ENCODE assay signal across 9 cellular contexts in the genomic region with DNA sequence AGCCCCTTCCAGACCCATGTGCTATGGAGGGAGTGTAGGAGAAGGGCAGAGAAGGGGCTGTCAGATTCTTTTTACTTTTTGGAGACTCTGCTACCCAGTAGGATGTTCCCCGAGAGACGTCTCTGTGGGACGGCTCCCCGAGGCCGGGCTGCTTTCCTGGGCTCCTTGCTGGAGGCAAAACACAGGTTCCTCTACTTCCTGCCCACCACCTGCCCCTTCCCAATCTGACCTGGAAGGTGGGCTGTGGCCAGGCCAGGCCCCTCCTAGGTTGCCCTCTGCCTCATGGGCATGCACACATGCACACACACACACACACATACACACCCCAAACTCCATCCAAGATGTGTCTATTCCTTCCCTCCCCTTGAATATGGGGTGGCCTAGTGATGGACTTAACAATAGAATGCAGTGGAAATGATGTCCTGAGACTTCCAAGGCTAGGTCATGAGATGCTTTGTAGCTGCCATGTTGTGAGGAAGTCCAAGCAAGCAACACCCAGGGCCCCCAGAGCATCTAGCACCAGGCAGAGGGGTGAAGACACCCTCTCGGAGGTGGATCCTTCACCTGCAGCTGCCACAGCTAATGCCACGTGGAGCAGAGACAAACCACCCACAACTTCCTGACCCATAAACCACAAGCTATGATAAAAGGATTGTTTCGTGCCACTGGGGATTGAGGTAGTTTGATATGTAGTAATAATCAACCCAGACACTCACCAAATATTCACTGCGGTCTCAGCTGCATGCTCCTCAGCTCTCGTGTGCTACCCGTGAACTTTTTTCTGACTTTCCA. TPM values are rescaled to one million over a fixed set of nuclear protein-coding genes. Genes with fewer than 3 reads are reported as not detected.
A peak's percentile ranks its signal among the peaks of the same experiment; 100 is the strongest.
DNase-seq lines count a peak whose midpoint lies in the region; ATAC-seq and TF ChIP-seq lines count a peak whose summit lies in the region.
"Had no signal": no experiment of that assay in that cellular context is flagged by ENCODE, and none has a peak within 500 bp of the region (broad histone marks: within the 10 kb centered on the region; RNA-seq: fewer than 3 reads in every experiment).

No MANE protein-coding gene starts in this region.

- H2AFZ ChIP-seq in H9 (ENCODE audit: low read length) = no peak overlapping the region

- no peak overlapping the region for H3K14ac ChIP-seq in H9 (ENCODE audit: insufficient read depth, low read length)

- H3K4me3 ChIP-seq in muscle layer of duodenum (ENCODE audit: low read depth in 1 of 2, low read length in 2 of 2) = peak overlapping the region in 1 of 2 donors; percentile 72

- no peak overlapping the region for H3K4me2 ChIP-seq in H9 (ENCODE audit: insufficient read depth, insufficient read length, low read length)

- no CpG with 5 or more reads among the region's 11 CpGs for WGBS in H9 (ENCODE audit: extremely low coverage, insufficient read length, low lambda C conversion rate)

- peak; percentile 87 for DNase-seq in activated CD8-positive, alpha-beta memory T cell treated with anti-CD3 and anti-CD28 coated beads for 24 hours
- DNase-seq in H9 (no peak), mesenteric fat pad (ENCODE audit: low spot score) (no peak), endothelial cell (ENCODE audit: low spot score) (no peak), dedifferentiated amniotic fluid mesenchymal stem cell (ENCODE audit: extremely low spot score) (no peak)

- H3K4me1 ChIP-seq in muscle layer of duodenum (ENCODE audit: control insufficient read depth in 1 of 2, insufficient read depth in 2 of 2, low read length in 2 of 2) = peaks cover 0 to 17% of the 10 kb centered on the region in 2 donors
- H3K4me1 ChIP-seq in H9 (ENCODE audit: insufficient read depth, low read length) = no peaks in the 10 kb centered on the region; the same call in 1 of the 2 replicates

- no peak overlapping the region for H3K4ac ChIP-seq in H9 (ENCODE audit: low read depth, low read length)

- no peaks in the 10 kb centered on the region for H4K20me1 ChIP-seq in H9 (ENCODE audit: control insufficient read depth, insufficient read depth, insufficient read length)

- H2BK15ac ChIP-seq in H9 (ENCODE audit: low read depth, low read length) = no peak overlapping the region

- H3T11ph ChIP-seq in H9 (ENCODE audit: low read length) = no peak overlapping the region

- H4K91ac ChIP-seq in H9 (ENCODE audit: insufficient read length, low read depth, low read length) = no peak overlapping the region

- no peaks in the 10 kb centered on the region for H3K79me1 ChIP-seq in H9 (ENCODE audit: insufficient read depth, low read depth, low read length, poor library complexity, severe bottlenecking)

- H3K23ac ChIP-seq in H9 (ENCODE audit: insufficient read length, low read depth, low read length) = no peak overlapping the region

- no peak for TF ChIP-seq CTCF in H9 (conservative IDR thresholded peaks at IDR 0.05)
- no peak for TF ChIP-seq CTCF in endothelial cell (IDR thresholded peaks at IDR 0.05; ENCODE audit: unreplicated experiment)

- ATAC-seq in GM19328 (IDR thresholded peaks at IDR 0.05; ENCODE audit: unreplicated experiment) (peak; percentile 38), HG03442 (IDR thresholded peaks at IDR 0.05; ENCODE audit: unreplicated experiment) (peak; percentile 43)

- no peaks in the 10 kb centered on the region for H3K79me2 ChIP-seq in H9 (ENCODE audit: insufficient read depth, low read length)

- H3K27ac ChIP-seq in muscle layer of duodenum (ENCODE audit: low read length) (peak overlapping the region; percentile 90), H9 (ENCODE audit: insufficient read length, low read depth, low read length) (no peak overlapping the region)

- H3K36me3 ChIP-seq in muscle layer of duodenum (ENCODE audit: control insufficient read depth in 1 of 2, insufficient read depth in 2 of 2, low read length in 2 of 2) = no peaks in the 10 kb centered on the region

- H3K9me3 ChIP-seq in muscle layer of duodenum (ENCODE audit: control insufficient read depth in 1 of 2, low read length in 2 of 2) = no peaks in the 10 kb centered on the region
- H3K9me3 ChIP-seq in H9 (ENCODE audit: control insufficient read depth, low read depth, low read length) = no peaks in the 10 kb centered on the region

- H3K27ac Mint-ChIP-seq in H9 (peak overlapping the region in 1 of 3 experiments; percentile 77; a peak in 1 of 7 replicates), endothelial cell (ENCODE audit: unreplicated experiment) (no peak overlapping the region)

- H2AK5ac ChIP-seq in H9 (ENCODE audit: insufficient read length, low read length) = no peak overlapping the region

- H3K36me3 Mint-ChIP-seq in H9 (ENCODE audit: insufficient read depth in 1 of 3, low read depth in 3 of 3) (no peaks in the 10 kb centered on the region), endothelial cell (ENCODE audit: low read depth, unreplicated experiment) (no peaks in the 10 kb centered on the region)

- H3K18ac ChIP-seq in H9 (ENCODE audit: insufficient read length, low read depth, low read length) = no peak overlapping the region

- H3K4me3 Mint-ChIP-seq in H9 (no peak overlapping the region), endothelial cell (ENCODE audit: unreplicated experiment) (no peak overlapping the region)

- H4K5ac ChIP-seq in H9 (ENCODE audit: insufficient read length, low read depth, low read length) = no peak overlapping the region

- no peak overlapping the region for H2BK20ac ChIP-seq in H9 (ENCODE audit: low read depth, low read length, poor library complexity, severe bottlenecking)

- no peak overlapping the region for H2BK12ac ChIP-seq in H9 (ENCODE audit: insufficient read length, low read depth, low read length)

- H3K56ac ChIP-seq in H9 (ENCODE audit: insufficient read length, low read depth, low read length) = no peak overlapping the region

- H3K4me1 Mint-ChIP-seq in H9 (peaks cover 14 to 38% of the 10 kb centered on the region in 2 experiments), endothelial cell (ENCODE audit: unreplicated experiment) (peaks cover 7% of the 10 kb centered on the region)

- H3K9ac ChIP-seq in H9 (ENCODE audit: extremely low read depth, insufficient read length, low read length) = no peak overlapping the region

- no peak overlapping the region for H2BK5ac ChIP-seq in H9 (ENCODE audit: insufficient read length, low read length)

- H4K8ac ChIP-seq in H9 (replicated peaks; ENCODE audit: insufficient read length, low read depth, low read length) = no peak overlapping the region

- no peaks in the 10 kb centered on the region for H3K9me3 Mint-ChIP-seq in H9
- no peaks in the 10 kb centered on the region for H3K9me3 Mint-ChIP-seq in endothelial cell (ENCODE audit: unreplicated experiment)

- H3K23me2 ChIP-seq in H9 (ENCODE audit: insufficient read length, low read depth, low read length, poor library complexity, severe bottlenecking) = no peaks in the 10 kb centered on the region

- H3K27me3 Mint-ChIP-seq in H9 (ENCODE audit: low read depth) (peaks cover 2% of the 10 kb centered on the region; the same call in 1 of the 2 replicates), endothelial cell (ENCODE audit: unreplicated experiment) (peaks cover 3% of the 10 kb centered on the region)

- H2BK120ac ChIP-seq in H9 (ENCODE audit: low read depth, low read length, poor library complexity, severe bottlenecking) = no peak overlapping the region

- H3K27me3 ChIP-seq in muscle layer of duodenum (ENCODE audit: low read depth, low read length) = no peaks in the 10 kb centered on the region
- no peaks in the 10 kb centered on the region for H3K27me3 ChIP-seq in H9 (ENCODE audit: insufficient read depth, low read length)

RNA-seq across cellular contexts. Expression of a gene that starts 1.6 kb away (rescaled TPM):
- total RNA-seq in H9 (2021) = 0.35 and 1.3 TPM in 2 replicates
- 1.2 TPM for total RNA-seq in mesenteric fat pad
- not detected for total RNA-seq in endothelial cell (ENCODE audit: unreplicated experiment)

RNA-seq across cellular contexts. Expression of a gene that starts 19.1 kb away (rescaled TPM):
- total RNA-seq in H9 (2021) (not detected in 2 replicates), mesenteric fat pad (not detected), endothelial cell (ENCODE audit: unreplicated experiment) (not detected)
- total RNA-seq: LHCN-M2 had no signal

RNA-seq across cellular contexts. Expression of a gene that starts 48.2 kb away (rescaled TPM):
- total RNA-seq in H9 (2021) = 3.6 and 3.7 TPM in 2 replicates
- 1.2 TPM for total RNA-seq in mesenteric fat pad
- 2.3 TPM for total RNA-seq in endothelial cell (ENCODE audit: unreplicated experiment)

RNA-seq across cellular contexts. Expression of a gene that starts 50.8 kb away (rescaled TPM):
- total RNA-seq in H9 (2021) = not detected in 2 replicates
- not detected for total RNA-seq in mesenteric fat pad
- total RNA-seq in endothelial cell (ENCODE audit: unreplicated experiment) = not detected
- total RNA-seq: LHCN-M2 had no signal
